In genomic region chr10:109327266-109327665, GRCh38 we compare ENCODE assay signal across 28 cellular contexts.
"Had no signal": no experiment of that assay in that cellular context is flagged by ENCODE, and none has a peak within 500 bp of the region (broad histone marks: within the 10 kb centered on the region; RNA-seq: fewer than 3 reads in every experiment).

No MANE protein-coding gene starts in this region.

- H3K4me1 ChIP-seq: Peyer's patch, SJSA1 had no signal

- H3K27ac ChIP-seq: Peyer's patch, SJSA1 had no signal

- H3K4me3 ChIP-seq: Peyer's patch, SJSA1 had no signal

- H3K4me1 Mint-ChIP-seq: activated CD4-positive, alpha-beta T cell treated with anti-CD3 and anti-CD28 coated beads, Interleukin-2, amount 10 ng/mL, durations not matched to agents 24 days and 14 days; activated naive CD8-positive, alpha-beta T cell treated with anti-CD3 and anti-CD28 coated beads for 36 hours; activated T-helper 17 cell treated with anti-CD3 and anti-CD28 coated beads, Interleukin-2, amount 50 U/mL, for 72 hours had no signal

- H3K36me3 ChIP-seq: Peyer's patch, SJSA1 had no signal

- H3K9ac ChIP-seq: SK-N-SH had no signal

- H3K27ac Mint-ChIP-seq: activated CD4-positive, alpha-beta T cell treated with anti-CD3 and anti-CD28 coated beads, Interleukin-2, amount 10 ng/mL, durations not matched to agents 24 days and 14 days; activated CD8-positive, alpha-beta T cell treated with anti-CD3 and anti-CD28 coated beads for 36 hours; activated naive CD8-positive, alpha-beta T cell treated with anti-CD3 and anti-CD28 coated beads for 36 hours; activated T-cell treated with anti-CD3 and anti-CD28 coated beads, Interleukin-2, amount 50 U/mL, for 72 hours; activated T-helper 17 cell treated with anti-CD3 and anti-CD28 coated beads, Interleukin-2, amount 50 U/mL, for 72 hours; T-helper 1 cell treated with Interleukin-12 subunit alpha and Interleukin-12 subunit beta and Interleukin-4 antibody, amounts not matched to agents 30 μg/mL and 1 μg/mL, for 36 hours; T-helper 2 cell treated with Interferon-gamma antibody and Interleukin-4, amounts not matched to agents 5 μg/mL and 100 μg/mL, for 36 hours had no signal

- H3K9me3 Mint-ChIP-seq: activated CD4-positive, alpha-beta T cell treated with anti-CD3 and anti-CD28 coated beads, Interleukin-2, amount 10 ng/mL, durations not matched to agents 24 days and 14 days; activated CD8-positive, alpha-beta T cell treated with anti-CD3 and anti-CD28 coated beads for 36 hours; T-helper 1 cell treated with Interleukin-12 subunit alpha and Interleukin-12 subunit beta and Interleukin-4 antibody, amounts not matched to agents 30 μg/mL and 1 μg/mL, for 36 hours had no signal

- H3K27me3 ChIP-seq: Peyer's patch, SJSA1 had no signal

- H3K9me2 ChIP-seq: SK-N-SH had no signal

- H3K4me3 Mint-ChIP-seq: activated CD4-positive, alpha-beta T cell treated with anti-CD3 and anti-CD28 coated beads, Interleukin-2, amount 10 ng/mL, durations not matched to agents 24 days and 14 days; activated CD8-positive, alpha-beta T cell treated with anti-CD3 and anti-CD28 coated beads for 36 hours; activated naive CD8-positive, alpha-beta T cell treated with anti-CD3 and anti-CD28 coated beads for 36 hours; activated T-cell treated with anti-CD3 and anti-CD28 coated beads, Interleukin-2, amount 50 U/mL, for 72 hours; activated T-helper 17 cell treated with anti-CD3 and anti-CD28 coated beads, Interleukin-2, amount 50 U/mL, for 72 hours; T-helper 1 cell treated with Interleukin-12 subunit alpha and Interleukin-12 subunit beta and Interleukin-4 antibody, amounts not matched to agents 30 μg/mL and 1 μg/mL, for 36 hours; T-helper 2 cell treated with Interferon-gamma antibody and Interleukin-4, amounts not matched to agents 5 μg/mL and 100 μg/mL, for 36 hours had no signal

- H3K36me3 Mint-ChIP-seq: activated naive CD8-positive, alpha-beta T cell treated with anti-CD3 and anti-CD28 coated beads for 36 hours had no signal

- H3K27me3 Mint-ChIP-seq: activated CD4-positive, alpha-beta T cell treated with anti-CD3 and anti-CD28 coated beads, Interleukin-2, amount 10 ng/mL, durations not matched to agents 24 days and 14 days; activated CD8-positive, alpha-beta T cell treated with anti-CD3 and anti-CD28 coated beads for 36 hours; activated naive CD8-positive, alpha-beta T cell treated with anti-CD3 and anti-CD28 coated beads for 36 hours; activated T-helper 17 cell treated with anti-CD3 and anti-CD28 coated beads, Interleukin-2, amount 50 U/mL, for 72 hours had no signal

- H3K4me2 ChIP-seq: SK-N-SH had no signal

- ATAC-seq: activated CD8-positive, alpha-beta T cell treated with anti-CD3 and anti-CD28 coated beads for 36 hours; activated T-cell treated with anti-CD3 and anti-CD28 coated beads, Interleukin-2, amount 50 U/mL, for 72 hours; activated T-helper 17 cell treated with anti-CD3 and anti-CD28 coated beads, Interleukin-2, amount 50 U/mL, for 72 hours had no signal

- H3K9me3 ChIP-seq: Peyer's patch, SJSA1, SK-N-SH had no signal

- DNase-seq: activated CD4-positive, alpha-beta T cell treated with anti-CD3 and anti-CD28 coated beads, Interleukin-2, amount 10 ng/mL, durations not matched to agents 24 days and 14 days; activated CD4-positive, alpha-beta T cell treated with anti-CD3 and anti-CD28 coated beads, Interleukin-2, amount 50 U/mL, for 4 hours; activated CD8-positive, alpha-beta T cell treated with anti-CD3 and anti-CD28 coated beads for 36 hours; activated effector memory CD4-positive, alpha-beta T cell treated with anti-CD3 and anti-CD28 coated beads, Interleukin-2, amount 50 U/mL, for 16 hours; activated naive CD4-positive, alpha-beta T cell; activated naive CD4-positive, alpha-beta T cell treated with anti-CD3 and anti-CD28 coated beads, Interleukin-2, amount 50 U/mL, for 16 hours; activated naive CD8-positive, alpha-beta T cell treated with anti-CD3 and anti-CD28 coated beads for 36 hours; activated T-cell treated with anti-CD3 and anti-CD28 coated beads, Interleukin-2, amount 50 U/mL, for 1 hour; activated T-cell treated with anti-CD3 and anti-CD28 coated beads, Interleukin-2, amount 50 U/mL, for 72 hours; Karpas-422; KBM-7; MM.1S; MV-4-11; NCI-H1092 treated with DMSO at 0.1 percent for 48 hours; NCI-H1417; NCI-H146; NCI-H187; NCI-H2081 treated with DMSO at 0.1 percent for 48 hours; NCI-H345; NCI-H524 treated with DMSO at 0.1 percent for 48 hours; Peyer's patch; RPMI8226; SHP77 treated with DMSO at 0.1 percent for 48 hours; SK-N-SH had no signal
